ENCODE assay signal across 30 cellular contexts in the genomic region with DNA sequence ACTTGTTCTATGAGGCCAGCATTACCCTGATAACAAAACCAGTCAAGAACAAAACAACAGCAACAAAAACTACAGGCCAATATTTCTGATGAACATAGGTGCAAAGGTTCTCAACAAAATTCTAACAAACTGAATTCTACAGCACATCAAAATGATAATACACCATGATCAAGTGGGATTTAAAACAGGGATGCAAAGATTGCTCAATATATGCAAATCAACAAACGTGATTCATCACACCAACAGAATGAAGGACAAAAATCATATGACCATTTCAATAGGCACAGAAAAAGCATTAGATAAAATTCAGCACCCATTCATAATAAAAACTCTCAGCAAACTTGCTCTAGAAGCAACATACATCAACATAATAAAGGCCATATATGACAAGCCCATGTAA.
"Had no signal": no experiment of that assay in that cellular context is flagged by ENCODE, and none has a peak within 500 bp of the region (broad histone marks: within the 10 kb centered on the region; RNA-seq: fewer than 3 reads in every experiment).

No MANE protein-coding gene starts in this region.

- H3K27ac ChIP-seq: coronary artery, gastrocnemius medialis, hepatocyte, left lung, ovary, psoas muscle, skin epidermis, spleen, thoracic aorta, tibial nerve, upper lobe of left lung had no signal

- H3K4me3 ChIP-seq: coronary artery, gastrocnemius medialis, hepatocyte, left lung, ovary, psoas muscle, skin epidermis, spleen, thoracic aorta, tibial nerve, upper lobe of left lung had no signal

- H3K27me3 ChIP-seq: gastrocnemius medialis, hepatocyte, left lung, ovary, spleen, tibial nerve, upper lobe of left lung had no signal

- H2AFZ ChIP-seq: hepatocyte had no signal

- ATAC-seq: gastrocnemius medialis; left cardiac atrium; left lung; naive thymus-derived CD4-positive, alpha-beta T cell; psoas muscle; right cardiac atrium; stimulated activated naive B cell treated with anti-CD40 and anti-IgM and Interleukin-4, amounts not matched to agents 10 μg/mL and 1 μg/mL and 100 μg/mL, for 72 hours had no signal

- H3K9me3 ChIP-seq: gastrocnemius medialis, left lung, ovary, psoas muscle, thoracic aorta, tibial nerve, upper lobe of left lung had no signal

- DNase-seq: dermis blood vessel endothelial cell; effector memory CD4-positive, alpha-beta T cell; erythroblast; gastrocnemius medialis; head of caudate nucleus; left cardiac atrium; left lung; mesendoderm; midbrain; naive thymus-derived CD4-positive, alpha-beta T cell; nephron progenitor cell; occipital lobe; ovary; posterior cingulate gyrus; psoas muscle; right cardiac atrium; spleen; stimulated activated CD4-positive, alpha-beta T cell treated with anti-CD3 and anti-CD28 coated beads, Interleukin-15, amount 100 ng/mL, for 24 hours; stimulated activated CD4-positive, alpha-beta T cell treated with anti-CD3 and anti-CD28 coated beads, Interleukin-2, amount 100 ng/mL, for 48 hours; stimulated activated naive B cell treated with anti-CD40 and anti-IgM and Interleukin-4, amounts not matched to agents 10 μg/mL and 1 μg/mL and 100 μg/mL, for 72 hours; upper lobe of left lung had no signal

- H3K4me1 Mint-ChIP-seq: nephron progenitor cell had no signal

- H3K4me3 Mint-ChIP-seq: naive thymus-derived CD4-positive, alpha-beta T cell; nephron progenitor cell; stimulated activated naive B cell treated with anti-CD40 and anti-IgM and Interleukin-4, amounts not matched to agents 10 μg/mL and 1 μg/mL and 100 μg/mL, for 72 hours; stimulated activated naive CD8-positive, alpha-beta T cell treated with anti-CD3 and anti-CD28 coated beads, Interleukin-15, Interleukin-2, amounts not matched to agents 100 ng/mL and 50 ng/mL, for 24 hours had no signal

- H3K27me3 Mint-ChIP-seq: naive thymus-derived CD4-positive, alpha-beta T cell; stimulated activated naive B cell treated with anti-CD40 and anti-IgM and Interleukin-4, amounts not matched to agents 10 μg/mL and 1 μg/mL and 100 μg/mL, for 72 hours; stimulated activated naive CD8-positive, alpha-beta T cell treated with anti-CD3 and anti-CD28 coated beads, Interleukin-15, Interleukin-2, amounts not matched to agents 100 ng/mL and 50 ng/mL, for 24 hours had no signal

- H3K4me2 ChIP-seq: hepatocyte had no signal

- FAIRE-seq: endothelial cell of umbilical vein, islet of Langerhans, urothelium cell line had no signal

- H3K79me2 ChIP-seq: hepatocyte had no signal

- H3K36me3 ChIP-seq: gastrocnemius medialis, ovary, upper lobe of left lung had no signal

- H3K27ac Mint-ChIP-seq: naive thymus-derived CD4-positive, alpha-beta T cell; nephron progenitor cell; stimulated activated naive B cell treated with anti-CD40 and anti-IgM and Interleukin-4, amounts not matched to agents 10 μg/mL and 1 μg/mL and 100 μg/mL, for 72 hours; stimulated activated naive CD8-positive, alpha-beta T cell treated with anti-CD3 and anti-CD28 coated beads, Interleukin-15, Interleukin-2, amounts not matched to agents 100 ng/mL and 50 ng/mL, for 24 hours had no signal

- H3K4me1 ChIP-seq: gastrocnemius medialis, left lung, psoas muscle, spleen, tibial nerve, upper lobe of left lung had no signal
